Comparison of ENCODE assay signal across 19 cellular contexts in the genomic region with DNA sequence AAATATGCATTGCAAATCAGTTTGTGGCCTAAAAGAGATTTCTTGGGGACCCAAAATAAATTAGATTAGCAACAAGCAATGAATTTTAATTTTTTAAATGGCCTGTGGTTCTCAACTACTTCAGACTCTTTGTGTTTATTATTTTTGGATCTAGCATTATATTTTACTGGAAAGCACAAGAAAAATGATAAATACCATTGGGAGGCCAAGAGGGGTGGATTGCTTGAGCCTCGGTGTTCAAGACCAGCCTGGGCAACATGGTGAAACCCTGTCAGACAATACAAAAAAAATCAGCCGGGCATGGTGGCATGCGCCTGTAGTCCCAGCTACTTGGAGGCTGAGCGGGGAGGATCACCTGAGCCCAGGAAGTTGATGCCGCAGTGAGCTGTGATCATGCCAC. TPM values are rescaled to one million over a fixed set of nuclear protein-coding genes. Genes with fewer than 3 reads are reported as not detected.
A peak's percentile ranks its signal among the peaks of the same experiment; 100 is the strongest.
DNase-seq lines count a peak whose midpoint lies in the region; ATAC-seq, FAIRE-seq and TF ChIP-seq lines count a peak whose summit lies in the region.
"Had no signal": no experiment of that assay in that cellular context is flagged by ENCODE, and none has a peak within 500 bp of the region (broad histone marks: within the 10 kb centered on the region; RNA-seq: fewer than 3 reads in every experiment).

No MANE protein-coding gene starts in this region.

- FAIRE-seq in HTR-8/SVneo (lab: Jason Lieb, UNC) = no peak

- no peak for DNase-seq in AG04450 (ENCODE audit: low read depth, low spot score)
- DNase-seq in SJSA1 (ENCODE audit: low read depth in 1 of 2, low spot score in 2 of 2) = no peak
- DNase-seq in fibroblast of gingiva (ENCODE audit: low read depth) = peak; percentile 62
- no peak for DNase-seq in prostate gland (ENCODE audit: low spot score)
- DNase-seq in HTR-8/SVneo (ENCODE audit: insufficient read length, low spot score) = no peak
- no peak for DNase-seq in activated T-cell treated with anti-CD3 and anti-CD28 coated beads, Interleukin-2, amount 50 U/mL, for 48 hours
- DNase-seq: activated CD8-positive, alpha-beta T cell treated with anti-CD3 and anti-CD28 coated beads, Interleukin-2, amount 10 ng/mL, durations not matched to agents 7 days and 5 days; activated naive CD8-positive, alpha-beta T cell treated with anti-CD3 and anti-CD28 coated beads for 36 hours; activated T-cell treated with anti-CD3 and anti-CD28 coated beads, Interleukin-2, amount 50 U/mL, for 4 hours; effector memory CD8-positive, alpha-beta T cell; H7; hypothalamus; NCI-H2029 treated with DMSO at 0.1 percent for 48 hours; NCI-H446 treated with DMSO at 0.1 percent for 48 hours; T-cell; transverse colon had no signal

- ATAC-seq in GM19395 (IDR thresholded peaks at IDR 0.05; ENCODE audit: unreplicated experiment) = no peak
- ATAC-seq: activated CD8-positive, alpha-beta T cell treated with anti-CD3 and anti-CD28 coated beads, Interleukin-2, amount 10 ng/mL, durations not matched to agents 7 days and 5 days had no signal

- no peaks in the 10 kb centered on the region for H3K27me3 ChIP-seq in AG04450 (ENCODE audit: control insufficient read depth, insufficient read depth, low read length)
- no peaks in the 10 kb centered on the region for H3K27me3 ChIP-seq in SJSA1 (replicated peaks)
- H3K27me3 ChIP-seq in skeletal muscle tissue (ENCODE audit: control insufficient read depth in 3 of 3, insufficient read depth in 3 of 3, low read length in 3 of 3) = no peaks in the 10 kb centered on the region
- no peaks in the 10 kb centered on the region for H3K27me3 ChIP-seq in prostate gland (replicated peaks; ENCODE audit: insufficient read depth)
- H3K27me3 ChIP-seq: transverse colon had no signal

- POLR2A ChIA-PET in AG04450 (lab: Yijun Ruan, JAX) = interaction anchor here (0.6 to 2.0 kb wide), 13 partner anchors 15 to 979 kb away, joined by 3 to 17 read pairs (median 4); a partner anchor contains a TSS

- CTCF ChIA-PET in AG04450 (lab: Charles Lee) = interaction anchor here (0.7 to 1.5 kb wide), 4 partner anchors 83 to 288 kb away, joined by 3 to 7 read pairs (median 4); no protein-coding TSS in a partner anchor

- H3K36me3 ChIP-seq in SJSA1 (peaks cover 42% of the 10 kb centered on the region), skeletal muscle tissue (ENCODE audit: control insufficient read depth in 3 of 3, insufficient read depth in 3 of 3, low read length in 3 of 3) (peaks cover 0 to 4% (median 2%) of the 10 kb centered on the region in 3 donors), prostate gland (no peaks in the 10 kb centered on the region)

- TF ChIP-seq CTCF in AG04450 (IDR thresholded peaks at IDR 0.05; ENCODE audit: low read depth, low read length) (no peak), prostate gland (IDR thresholded peaks at IDR 0.05) (no peak)

- H3K9me3 ChIP-seq in AG04450 (ENCODE audit: control insufficient read depth, insufficient read depth, low read length) (no peaks in the 10 kb centered on the region), SJSA1 (replicated peaks) (no peaks in the 10 kb centered on the region), skeletal muscle tissue (ENCODE audit: control insufficient read depth in 3 of 3, low read length in 3 of 3) (no peaks in the 10 kb centered on the region), prostate gland (no peaks in the 10 kb centered on the region)
- H3K9me3 ChIP-seq: transverse colon had no signal

- 94% methylated on average over 5 of the region's 5 CpGs for WGBS in prostate gland

- peak overlapping the region; percentile 79 for H3K27ac ChIP-seq in AG04450 (ENCODE audit: low read depth, low read length)
- H3K27ac ChIP-seq in SJSA1 = peak overlapping the region; percentile 60
- peak overlapping the region; percentile 37 for H3K27ac ChIP-seq in skeletal muscle tissue (ENCODE audit: low read depth, low read length)
- no peak overlapping the region for H3K27ac ChIP-seq in prostate gland
- H3K27ac ChIP-seq: VCaP had no signal

- no peak for TF ChIP-seq POLR2A in prostate gland (IDR thresholded peaks at IDR 0.05)

- peaks cover 41% of the 10 kb centered on the region for H3K4me1 ChIP-seq in SJSA1 (replicated peaks)
- H3K4me1 ChIP-seq in skeletal muscle tissue (ENCODE audit: control insufficient read depth in 3 of 3, insufficient read depth in 3 of 3, low read length in 3 of 3) = peaks cover 0 to 3% (median 0%) of the 10 kb centered on the region in 3 donors
- H3K4me1 ChIP-seq in prostate gland (replicated peaks) = no peaks in the 10 kb centered on the region

- H3K4me3 ChIP-seq in AG04450 (ENCODE audit: low read depth, low read length) (no peak overlapping the region), SJSA1 (no peak overlapping the region), skeletal muscle tissue (ENCODE audit: low read length in 3 of 3) (no peak overlapping the region), prostate gland (no peak overlapping the region)
- H3K4me3 ChIP-seq: transverse colon had no signal

- H3K9ac ChIP-seq in skeletal muscle tissue (ENCODE audit: low read depth in 1 of 3, low read length in 3 of 3) = no peak overlapping the region

- intact Hi-C loops in prostate gland (cut with DNase I) = no loop called here

RNA-seq across cellular contexts. Expression of a gene that starts 13.6 kb away (rescaled TPM):
- polyA plus RNA-seq in AG04450 (2011; rRNA removed) = 31.6 and 51.1 TPM in 2 replicates
- polyA minus RNA-seq in AG04450 (2011; rRNA and poly(A)+ RNA removed) = 10.6 and 18.5 TPM in 2 replicates
- total RNA-seq in SJSA1 (2014; rRNA removed; shearing (Covaris generic)) = 71.8 and 100 TPM in 2 replicates
- 5.2 TPM for total RNA-seq in skeletal muscle tissue
- total RNA-seq in prostate gland = 10 to 100 TPM in 1 of 2 donors, 1 to 10 TPM in 1; 9.1 to 15.4 TPM

RNA-seq across cellular contexts. Expression of a gene that starts 22.0 kb away (rescaled TPM):
- 501 and 610 TPM in 2 replicates for polyA plus RNA-seq in AG04450 (2011; rRNA removed)
- polyA minus RNA-seq in AG04450 (2011; rRNA and poly(A)+ RNA removed) = 47.0 and 86.3 TPM in 2 replicates
- total RNA-seq in SJSA1 (2014; rRNA removed; shearing (Covaris generic)) = 122 and 148 TPM in 2 replicates
- total RNA-seq in skeletal muscle tissue (25.1 TPM), prostate gland (100 to 1,000 TPM in 1 of 2 donors, 10 to 100 TPM in 1; 49.2 to 102 TPM)

RNA-seq across cellular contexts. Expression of a gene that starts 54.1 kb away (rescaled TPM):
- polyA plus RNA-seq in AG04450 (2011; rRNA removed) = 71.7 and 82.4 TPM in 2 replicates
- 39.2 and 42.7 TPM in 2 replicates for polyA minus RNA-seq in AG04450 (2011; rRNA and poly(A)+ RNA removed)
- 66.8 and 75.1 TPM in 2 replicates for total RNA-seq in SJSA1 (2014; rRNA removed; shearing (Covaris generic))
- total RNA-seq in skeletal muscle tissue (26.6 TPM), prostate gland (10 to 100 TPM; 18.5 to 29.2 TPM)

Comparison
In these comparisons a context has a peak if more than half of its experiments do, and no peak if none do; other contexts are left out.
1. H3K27ac ChIP-seq: peak in AG04450 (single experiment), SJSA1 (single experiment) and skeletal muscle tissue (single experiment); none in prostate gland (0 of 2).